Comparison of ENCODE assay signal across 1 cellular context in the genomic region with DNA sequence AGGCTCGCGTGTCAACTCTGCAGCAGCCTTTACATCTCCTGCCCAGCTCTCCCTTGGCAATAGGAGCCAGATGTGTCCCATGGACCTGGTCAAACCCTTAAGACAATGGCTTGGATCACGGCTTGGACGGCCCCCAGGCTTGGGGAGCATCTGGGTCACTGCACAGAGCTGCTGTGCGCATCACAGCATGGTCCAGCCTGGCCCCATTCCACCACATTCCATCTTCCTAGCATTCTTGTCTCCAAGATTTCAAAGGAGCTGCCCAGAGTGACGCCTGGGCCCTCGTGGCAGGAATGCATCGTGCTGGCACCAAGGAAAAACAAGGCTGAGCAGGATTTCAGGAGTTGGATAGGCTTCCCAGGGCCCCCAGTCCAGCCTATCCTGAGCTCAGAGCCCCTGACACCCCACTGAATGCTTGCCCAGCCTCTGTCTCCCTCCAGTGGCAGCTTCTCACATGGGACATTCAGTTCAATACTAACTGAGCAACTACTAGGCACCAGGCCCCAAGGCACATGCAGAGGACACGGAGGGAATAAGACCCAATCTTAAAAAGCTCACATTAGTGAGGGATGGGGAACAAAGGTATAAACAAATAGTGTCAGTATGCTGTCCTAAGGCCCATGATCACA.
TF ChIP-seq lines count a peak whose summit lies in the region.

No MANE protein-coding gene starts in this region.

TF ChIP-seq in endothelial cell of umbilical vein, 7 proteins besides CTCF, POLR2A, EP300 and RAD21 (continued from another document):
- TF ChIP-seq POLR2AphosphoS5 (IDR thresholded peaks at IDR 0.05; ENCODE audit: insufficient read depth, low read depth, low read length) = no peak
- TF ChIP-seq MAX (IDR thresholded peaks at IDR 0.05; ENCODE audit: insufficient read depth, insufficient read length) = no peak
- no peak for TF ChIP-seq MYC (IDR thresholded peaks at IDR 0.05; ENCODE audit: low read depth, low read length)
- no peak for TF ChIP-seq JUN (IDR thresholded peaks at IDR 0.05; ENCODE audit: borderline replicate concordance, insufficient read depth, insufficient read length, low read depth)
- no peak for TF ChIP-seq EZH2 (IDR thresholded peaks at IDR 0.05; ENCODE audit: borderline replicate concordance, low read depth, low read length, severe bottlenecking)
- TF ChIP-seq GATA2 (IDR thresholded peaks at IDR 0.05; ENCODE audit: insufficient read depth, insufficient read length, low read depth, low read length) = no peak
